ENCODE assay signal across 10 cellular contexts in genomic region chr9:7185612-7186011, GRCh38.
DNase-seq lines count a peak whose midpoint lies in the region; ATAC-seq and TF ChIP-seq lines count a peak whose summit lies in the region.
"Had no signal": no experiment of that assay in that cellular context is flagged by ENCODE, and none has a peak within 500 bp of the region (broad histone marks: within the 10 kb centered on the region; RNA-seq: fewer than 3 reads in every experiment).

No MANE protein-coding gene starts in this region.

- H3K4me3 ChIP-seq in HCT116 (replicated peaks in 1 of 2; ENCODE audit: low read depth in 1 of 2, low read length in 2 of 2) (no peak overlapping the region), SK-N-SH (ENCODE audit: low read depth in 2 of 2, low read length in 1 of 2) (no peak overlapping the region), fibroblast of the aortic adventitia (ENCODE audit: low read depth, low read length) (no peak overlapping the region), retinal pigment epithelial cell (ENCODE audit: low read length) (no peak overlapping the region)

- no peaks in the 10 kb centered on the region for H4K20me1 ChIP-seq in HCT116 (ENCODE audit: insufficient read depth)
- no peaks in the 10 kb centered on the region for H4K20me1 ChIP-seq in SK-N-SH (ENCODE audit: insufficient read depth)

- TF ChIP-seq POLR2A in HCT116 (IDR thresholded peaks at IDR 0.05; ENCODE audit: borderline replicate concordance, extremely low read depth, insufficient read depth, insufficient read length): no peak

- H3K36me3 Mint-ChIP-seq in activated naive CD4-positive, alpha-beta T cell treated with anti-CD3 and anti-CD28 coated beads, Interleukin-2, amount 10 ng/mL, durations not matched to agents 7 days and 5 days: peaks cover 27% of the 10 kb centered on the region

- H2AFZ ChIP-seq in HCT116 (ENCODE audit: low read depth, low read length, poor library complexity, severe bottlenecking) (no peak overlapping the region), SK-N-SH (ENCODE audit: low read depth) (no peak overlapping the region)

- peaks cover 25% of the 10 kb centered on the region for H3K9me3 Mint-ChIP-seq in activated naive CD4-positive, alpha-beta T cell treated with anti-CD3 and anti-CD28 coated beads, Interleukin-2, amount 10 ng/mL, durations not matched to agents 7 days and 5 days

- H3K4me2 ChIP-seq in HCT116 (ENCODE audit: low read length) (peak overlapping the region; percentile 43), SK-N-SH (no peak overlapping the region)

- CTCF ChIA-PET in HCT116 (lab: Charles Lee) (interaction anchor here (0.9 to 1.5 kb wide), 4 partner anchors 10 to 276 kb away, joined by 3 to 5 read pairs (median 4); no protein-coding TSS in a partner anchor), SK-N-SH (lab: Yijun Ruan, JAX) (interaction anchor here (1.0 to 1.1 kb wide), 3 partner anchors 9 to 272 kb away, joined by 3 to 4 read pairs (median 3); no protein-coding TSS in a partner anchor)
- CTCF ChIA-PET in activated naive CD4-positive, alpha-beta T cell treated with anti-CD3 and anti-CD28 coated beads, Interleukin-2, amount 10 ng/mL, durations not matched to agents 7 days and 5 days (lab: Charles Lee): interaction anchor here (1.0 kb wide), 1 partner anchor 133 kb away, joined by 4 read pairs; no protein-coding TSS in a partner anchor

- RAD21 ChIA-PET in HCT116 (lab: Charles Lee; ENCODE audit: low non-redundant PET in 1 of 2, low total read pairs in 2 of 2, uncharacterized antibody in 2 of 2, unreplicated experiment in 2 of 2): interaction anchor here (0.6 to 1.9 kb wide), 4 partner anchors 133 to 358 kb away, joined by 3 to 7 read pairs (median 4); no protein-coding TSS in a partner anchor

- TF ChIP-seq RAD21 in HCT116 (IDR thresholded peaks at IDR 0.05; ENCODE audit: low read depth) (no peak), SK-N-SH (IDR thresholded peaks at IDR 0.05; ENCODE audit: low read length) (no peak)

- H3K27me3 ChIP-seq in HCT116 (ENCODE audit: insufficient read depth, low read length): no peaks in the 10 kb centered on the region
- no peaks in the 10 kb centered on the region for H3K27me3 ChIP-seq in SK-N-SH (ENCODE audit: insufficient read depth)

- H3K4me1 Mint-ChIP-seq in activated naive CD4-positive, alpha-beta T cell treated with anti-CD3 and anti-CD28 coated beads, Interleukin-2, amount 10 ng/mL, durations not matched to agents 7 days and 5 days: no peaks in the 10 kb centered on the region
- H3K4me1 Mint-ChIP-seq: T-helper 17 cell had no signal

- no peaks in the 10 kb centered on the region for H3K27me3 Mint-ChIP-seq in activated naive CD4-positive, alpha-beta T cell treated with anti-CD3 and anti-CD28 coated beads, Interleukin-2, amount 10 ng/mL, durations not matched to agents 7 days and 5 days
- H3K27me3 Mint-ChIP-seq: T-helper 17 cell had no signal

- H3K4me3 Mint-ChIP-seq in activated naive CD4-positive, alpha-beta T cell treated with anti-CD3 and anti-CD28 coated beads, Interleukin-2, amount 10 ng/mL, durations not matched to agents 7 days and 5 days: no peak overlapping the region
- H3K4me3 Mint-ChIP-seq: T-helper 17 cell had no signal

- H3K36me3 ChIP-seq in HCT116 (ENCODE audit: control insufficient read depth in 1 of 2, insufficient read depth in 2 of 2, low read length in 2 of 2): no peaks in the 10 kb centered on the region
- no peaks in the 10 kb centered on the region for H3K36me3 ChIP-seq in SK-N-SH (replicated peaks in 1 of 2; ENCODE audit: control insufficient read depth in 1 of 2, insufficient read depth in 2 of 2, low read length in 1 of 2)

- TF ChIP-seq EP300 in SK-N-SH (IDR thresholded peaks at IDR 0.05; ENCODE audit: borderline replicate concordance in 1 of 2, low read depth in 1 of 2, low read length in 1 of 2): no peak

- H3K79me2 ChIP-seq in HCT116 (ENCODE audit: insufficient read depth, low read length) (no peaks in the 10 kb centered on the region), SK-N-SH (ENCODE audit: insufficient read depth) (no peaks in the 10 kb centered on the region)

- H3K4me1 ChIP-seq in HCT116 (ENCODE audit: control insufficient read depth in 1 of 2, insufficient read depth in 2 of 2, low read length in 2 of 2) (peaks cover 8 to 16% of the 10 kb centered on the region in 2 experiments), SK-N-SH (ENCODE audit: control insufficient read depth in 1 of 2, insufficient read depth in 2 of 2, low read depth in 1 of 2, low read length in 1 of 2) (no peaks in the 10 kb centered on the region)

- peaks cover 0 to 4% of the 10 kb centered on the region in 2 experiments; a peak in 1 of 4 replicates for H3K9me3 ChIP-seq in HCT116 (ENCODE audit: control insufficient read depth in 1 of 2, insufficient read depth in 1 of 2, low read depth in 1 of 2, low read length in 2 of 2)
- H3K9me3 ChIP-seq in SK-N-SH: no peaks in the 10 kb centered on the region

- H3K27ac Mint-ChIP-seq in activated naive CD4-positive, alpha-beta T cell treated with anti-CD3 and anti-CD28 coated beads, Interleukin-2, amount 10 ng/mL, durations not matched to agents 7 days and 5 days: no peak overlapping the region
- H3K27ac Mint-ChIP-seq: T-helper 17 cell had no signal

- POLR2A ChIA-PET in HCT116 (lab: Charles Lee): no interaction called here
- POLR2A ChIA-PET in SK-N-SH (lab: Yijun Ruan, JAX): no interaction called here

- TF ChIP-seq CTCF in HCT116 (IDR thresholded peaks at IDR 0.05 in 2 of 3, conservative IDR thresholded peaks at IDR 0.05 in 1 of 3; ENCODE audit: borderline replicate concordance in 1 of 3, insufficient read depth in 1 of 3, low read depth in 2 of 3, low read length in 2 of 3) (no peak), SK-N-SH (IDR thresholded peaks at IDR 0.05) (no peak), fibroblast of the aortic adventitia (IDR thresholded peaks at IDR 0.05; ENCODE audit: insufficient read depth, low read length) (no peak), retinal pigment epithelial cell (conservative IDR thresholded peaks at IDR 0.05; ENCODE audit: low read depth, low read length) (no peak)

- BruUV-seq in HCT116 (replicated peaks; lab: Mats Ljungman, UMichigan): no TSS peak

- DNase-seq in HCT116 (ENCODE audit: low read depth, low spot score): peak; percentile 74
- no peak for DNase-seq in SK-N-SH
- peak; percentile 90 for DNase-seq in fibroblast of the aortic adventitia (ENCODE audit: low read depth)
- peak; percentile 98 for DNase-seq in retinal pigment epithelial cell (ENCODE audit: low read depth)
- DNase-seq in activated naive CD4-positive, alpha-beta T cell treated with anti-CD3 and anti-CD28 coated beads, Interleukin-2, amount 10 ng/mL, durations not matched to agents 7 days and 5 days: no peak
- no peak for DNase-seq in NCI-H526 treated with DMSO at 0.1 percent for 48 hours (lab: John Stamatoyannopoulos, UW)
- DNase-seq: NCI-H2227 treated with DMSO at 0.1 percent for 48 hours, T-helper 17 cell had no signal

- 0 out of 2 replicates have a peak overlapping the region, but pooled peaks have one; percentile 5 for H3K27ac ChIP-seq in HCT116 (ENCODE audit: low read depth, low read length)
- no peak overlapping the region for H3K27ac ChIP-seq in SK-N-SH (ENCODE audit: low read depth in 2 of 2, low read length in 1 of 2)

- H3F3A ChIP-seq in SK-N-SH (replicated peaks; ENCODE audit: insufficient read depth): no peaks in the 10 kb centered on the region

- peak; percentile 92 for ATAC-seq in HCT116
- ATAC-seq in GM21515 (IDR thresholded peaks at IDR 0.05; ENCODE audit: unreplicated experiment): no peak
- no peak for ATAC-seq in HG03196 (IDR thresholded peaks at IDR 0.05; ENCODE audit: unreplicated experiment)
- ATAC-seq: T-helper 17 cell had no signal

- H3K9me2 ChIP-seq in HCT116 (ENCODE audit: insufficient read depth) (no peaks in the 10 kb centered on the region), SK-N-SH (no peaks in the 10 kb centered on the region)

- no peak overlapping the region for H3K9ac ChIP-seq in HCT116 (ENCODE audit: low read length)
- H3K9ac ChIP-seq in SK-N-SH: no peak overlapping the region

- intact Hi-C loops in HCT116 (cut with micrococcal nuclease): loop anchor here (1.0 kb wide), 1 partner anchor 133 kb away; no protein-coding TSS in a partner anchor

TF ChIP-seq in HCT116, 20 proteins besides CTCF, POLR2A, EP300 and RAD21 (continues in another document):
- peak; percentile 37; the same call in 1 of the 2 replicates for TF ChIP-seq CEBPB (IDR thresholded peaks at IDR 0.05; ENCODE audit: low read depth)
- TF ChIP-seq SIN3A (IDR thresholded peaks at IDR 0.05; ENCODE audit: low read depth): no peak
- peak; percentile 74 for TF ChIP-seq FOSL1 (IDR thresholded peaks at IDR 0.05; ENCODE audit: low read depth)

TF ChIP-seq in SK-N-SH, 30 proteins besides CTCF, POLR2A, EP300 and RAD21 (continues in another document):
- TF ChIP-seq SIN3A (IDR thresholded peaks at IDR 0.05; ENCODE audit: borderline replicate concordance, low read depth, low read length): no peak
- peak; percentile 71 for TF ChIP-seq JUND (IDR thresholded peaks at IDR 0.05)
- TF ChIP-seq MAX (IDR thresholded peaks at IDR 0.05; ENCODE audit: low read depth): no peak
- no peak for TF ChIP-seq MEF2A (IDR thresholded peaks at IDR 0.05; ENCODE audit: borderline replicate concordance, low read depth)
- TF ChIP-seq FOSL2 (IDR thresholded peaks at IDR 0.05; ENCODE audit: borderline replicate concordance, low read depth): peak; percentile 40; the same call in 1 of the 2 replicates

Comparison
In these comparisons a context has a peak if more than half of its experiments do, and no peak if none do; other contexts are left out.
1. DNase-seq: peak in HCT116 (single experiment), fibroblast of the aortic adventitia (single experiment) and retinal pigment epithelial cell (single experiment); none in SK-N-SH (single experiment), activated naive CD4-positive, alpha-beta T cell treated with anti-CD3 and anti-CD28 coated beads, Interleukin-2, amount 10 ng/mL, durations not matched to agents 7 days and 5 days (single experiment) and NCI-H526 treated with DMSO at 0.1 percent for 48 hours (single experiment).
2. Of the 11 proteins assayed by ChIP-seq in both SK-N-SH and HCT116: peak only in SK-N-SH: none; only in HCT116: none; in both: JUND; in neither: 10.